ENCODE assay signal across 17 cellular contexts in the genomic region with DNA sequence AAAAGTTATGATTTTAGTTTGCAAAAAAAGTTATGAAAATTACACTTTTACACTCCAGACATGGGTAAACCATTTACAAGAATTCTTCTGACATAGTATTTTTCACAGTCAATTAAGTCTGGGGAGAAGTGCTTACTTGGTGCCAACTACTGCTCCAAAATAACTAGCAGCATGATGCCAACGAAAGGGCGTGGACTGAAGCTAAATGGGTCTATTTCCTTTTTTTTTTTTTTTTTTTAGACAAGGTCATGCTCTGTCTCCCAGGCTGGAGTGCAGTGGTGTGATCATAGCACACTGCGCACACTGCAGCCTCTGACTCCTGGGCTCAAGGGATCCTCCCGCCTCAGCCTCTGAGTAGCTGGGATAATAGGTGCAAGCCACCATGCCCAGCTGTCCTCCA. TPM values are rescaled to one million over a fixed set of nuclear protein-coding genes. Genes with fewer than 3 reads are reported as not detected.
DNase-seq lines count a peak whose midpoint lies in the region; ATAC-seq, FAIRE-seq and TF ChIP-seq lines count a peak whose summit lies in the region.
"Had no signal": no experiment of that assay in that cellular context is flagged by ENCODE, and none has a peak within 500 bp of the region (broad histone marks: within the 10 kb centered on the region; RNA-seq: fewer than 3 reads in every experiment).

No MANE protein-coding gene starts in this region.

- peaks cover 9% of the 10 kb centered on the region for H3K9me3 Mint-ChIP-seq in nephron
- peaks cover 0 to 20% (median 11%) of the 10 kb centered on the region in 9 donors for H3K9me3 Mint-ChIP-seq in naive thymus-derived CD8-positive, alpha-beta T cell

- POLR2A ChIA-PET in naive thymus-derived CD8-positive, alpha-beta T cell (lab: Charles Lee): no interaction called here

- TF ChIP-seq POLR2A in H54 (IDR thresholded peaks at IDR 0.05; ENCODE audit: low read depth, low read length): no peak

- no peaks in the 10 kb centered on the region for H3K4me1 Mint-ChIP-seq in nephron
- H3K4me1 Mint-ChIP-seq in naive thymus-derived CD8-positive, alpha-beta T cell: no peaks in the 10 kb centered on the region
- H3K4me1 Mint-ChIP-seq: B cell had no signal

- in situ Hi-C loops in ACHN (cut with HindIII; ENCODE audit: low pct_ligation_motif_present, low pct_unique_long_range_greater_than_20kb, low sequenced_read_pairs): no loop called here

- no peaks in the 10 kb centered on the region for H3K27me3 Mint-ChIP-seq in nephron (ENCODE audit: low read depth)
- peaks cover 9 to 39% (median 26%) of the 10 kb centered on the region in 5 donors for H3K27me3 Mint-ChIP-seq in naive thymus-derived CD8-positive, alpha-beta T cell

- H3K4me3 Mint-ChIP-seq in nephron: no peak overlapping the region
- no peak overlapping the region for H3K4me3 Mint-ChIP-seq in naive thymus-derived CD8-positive, alpha-beta T cell
- H3K4me3 Mint-ChIP-seq: B cell; CD4-positive, alpha-beta T cell had no signal

- FAIRE-seq in H54 (lab: Jason Lieb, UNC): no peak
- FAIRE-seq: GM12878, GM18507 had no signal

- ATAC-seq in GM18519 (IDR thresholded peaks at IDR 0.05; ENCODE audit: low FRiP score, unreplicated experiment): no peak
- ATAC-seq in naive thymus-derived CD8-positive, alpha-beta T cell: no peak
- ATAC-seq: GM12878 had no signal

- peak overlapping the region; percentile 80 to 83 (median 80) for H3K27ac Mint-ChIP-seq in nephron
- no peak overlapping the region for H3K27ac Mint-ChIP-seq in naive thymus-derived CD8-positive, alpha-beta T cell
- H3K27ac Mint-ChIP-seq: B cell; CD4-positive, alpha-beta T cell had no signal

- DNase-seq in ACHN (peak; percentile 61), MV-4-11 (lab: John Stamatoyannopoulos, UW) (peak; percentile 22), glomerular visceral epithelial cell (ENCODE audit: extremely low spot score) (peak; percentile 65), H54 (ENCODE audit: insufficient read length, low spot score) (no peak)
- DNase-seq in naive thymus-derived CD8-positive, alpha-beta T cell: no peak
- DNase-seq: 8988T; C1 segment of cervical spinal cord; CD4-positive, alpha-beta T cell; DMS79; GM23248; H7 had no signal

- H3K36me3 Mint-ChIP-seq in nephron (ENCODE audit: low read depth): no peaks in the 10 kb centered on the region
- peaks cover 0 to 12% (median 0%) of the 10 kb centered on the region in 3 donors for H3K36me3 Mint-ChIP-seq in naive thymus-derived CD8-positive, alpha-beta T cell

- no peak for TF ChIP-seq CTCF in nephron (IDR thresholded peaks at IDR 0.05; ENCODE audit: unreplicated experiment in 3 of 3)

RNA-seq across cellular contexts. Expression of a gene that starts 43.2 kb away (rescaled TPM):
- total RNA-seq in naive thymus-derived CD8-positive, alpha-beta T cell: 1 to 10 TPM; 3.9 to 4.8 TPM
- 1 to 10 TPM; 1.1 to 1.9 (median 1.8) TPM for polyA plus RNA-seq in naive thymus-derived CD8-positive, alpha-beta T cell
- total RNA-seq: HT-29 had no signal

Comparison
In these comparisons a context has a peak if more than half of its experiments do, and no peak if none do; other contexts are left out.
1. DNase-seq: peak in ACHN (single experiment), MV-4-11 (single experiment) and glomerular visceral epithelial cell (single experiment); none in H54 (single experiment) and naive thymus-derived CD8-positive, alpha-beta T cell (0 of 10).
2. H3K27ac Mint-ChIP-seq: peak in nephron (3 of 3); none in naive thymus-derived CD8-positive, alpha-beta T cell (0 of 10).